8 cellular contexts compared by ENCODE assay signal in the genomic region with DNA sequence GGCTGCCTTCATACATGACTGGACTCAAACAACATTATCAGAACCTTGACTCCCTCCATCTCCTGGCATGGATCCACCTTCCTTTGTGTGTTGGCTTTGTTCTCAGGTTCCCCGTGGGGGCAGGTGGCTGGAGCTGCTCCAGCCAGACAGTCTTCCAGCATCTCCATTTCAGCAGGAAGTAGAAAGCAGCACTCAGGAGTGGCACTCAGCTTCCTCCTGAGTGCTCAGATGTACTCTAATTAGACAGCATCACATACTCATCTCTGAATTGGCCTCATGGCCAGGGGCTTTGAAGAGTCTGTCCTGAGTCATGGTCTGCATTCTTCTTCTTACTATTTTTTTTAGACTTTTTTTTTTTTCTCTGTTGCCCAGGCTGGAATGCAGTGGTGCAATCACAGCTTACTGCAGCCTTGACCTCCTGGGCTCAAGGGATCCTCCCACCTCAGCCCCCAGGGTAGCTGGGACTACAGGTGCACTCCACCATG. TPM values are rescaled to one million over a fixed set of nuclear protein-coding genes. Genes with fewer than 3 reads are reported as not detected.
A peak's percentile ranks its signal among the peaks of the same experiment; 100 is the strongest.
DNase-seq lines count a peak whose midpoint lies in the region; ATAC-seq and TF ChIP-seq lines count a peak whose summit lies in the region.

No MANE protein-coding gene starts in this region.

- ATAC-seq in GM21515 (IDR thresholded peaks at IDR 0.05; ENCODE audit: unreplicated experiment) (no peak), sciatic nerve (no peak)

- peaks cover 1% of the 10 kb centered on the region for H3K79me2 ChIP-seq in trophoblast cell (ENCODE audit: control insufficient read depth, insufficient read depth, low read length, poor library complexity)

- no peak overlapping the region for H4K12ac ChIP-seq in trophoblast cell (ENCODE audit: low read depth, low read length)

- no peak overlapping the region for H2BK120ac ChIP-seq in trophoblast cell (ENCODE audit: insufficient read depth, low read length, poor library complexity)

- WGBS in trophoblast cell (ENCODE audit: extremely low coverage, insufficient coverage, insufficient read length), result no CpG with 5 or more reads among the region's 1 CpG

- peak overlapping the region; percentile 66 for H4K91ac ChIP-seq in trophoblast cell (ENCODE audit: low read depth, low read length)

- TF ChIP-seq POLR2A in breast epithelium (IDR thresholded peaks at IDR 0.05), result no peak

- peak overlapping the region; percentile 54 for H2BK5ac ChIP-seq in trophoblast cell (ENCODE audit: low read depth, low read length, poor library complexity)

- H3K9me3 ChIP-seq in breast epithelium, result no peaks in the 10 kb centered on the region
- H3K9me3 ChIP-seq in trophoblast cell (ENCODE audit: insufficient read depth, low read depth, low read length), result no peaks in the 10 kb centered on the region

- H3K4ac ChIP-seq in trophoblast cell (ENCODE audit: low read depth, low read length), result no peak overlapping the region

- H2BK12ac ChIP-seq in trophoblast cell (ENCODE audit: low read length), result peak overlapping the region; percentile 48

- H3K9ac ChIP-seq in trophoblast cell (ENCODE audit: low read length), result no peak overlapping the region

- H3K36me3 ChIP-seq in breast epithelium, result no peaks in the 10 kb centered on the region
- no peaks in the 10 kb centered on the region for H3K36me3 ChIP-seq in trophoblast cell (ENCODE audit: control insufficient read depth in 1 of 2, insufficient read depth in 2 of 2, low read length in 2 of 2)

- H3K27me3 ChIP-seq in breast epithelium (no peaks in the 10 kb centered on the region), trophoblast cell (ENCODE audit: insufficient read depth, low read length) (no peaks in the 10 kb centered on the region)

- DNase-seq in SHP77 (lab: John Stamatoyannopoulos, UW) (peak; percentile 41 to 52), SHP77 treated with DMSO at 0.1 percent for 48 hours (lab: John Stamatoyannopoulos, UW) (no peak), NCI-H2107 (lab: John Stamatoyannopoulos, UW) (peak; percentile 91), breast epithelium (ENCODE audit: low spot score in 2 of 2) (peak in 1 of 2 donors; percentile 59), trophoblast cell (peak; percentile 84 to 86), coronary artery (ENCODE audit: low spot score) (no peak), sciatic nerve (ENCODE audit: low spot score) (no peak)

- no peak overlapping the region for H3K23ac ChIP-seq in trophoblast cell (ENCODE audit: low read length)

- H2AFZ ChIP-seq in trophoblast cell (ENCODE audit: insufficient read depth, low read length, poor library complexity), result no peak overlapping the region

- no peak overlapping the region for H3K18ac ChIP-seq in trophoblast cell (ENCODE audit: low read length)

- H4K8ac ChIP-seq in trophoblast cell (ENCODE audit: low read depth, low read length), result no peak overlapping the region

- H3K27ac ChIP-seq in breast epithelium (peak overlapping the region; percentile 82), trophoblast cell (ENCODE audit: low read depth, low read length) (peak overlapping the region; percentile 9), coronary artery (no peak overlapping the region)

- TF ChIP-seq CTCF in breast epithelium (IDR thresholded peaks at IDR 0.05) (no peak), coronary artery (IDR thresholded peaks at IDR 0.05) (no peak)

- no peak overlapping the region for H3K14ac ChIP-seq in trophoblast cell (ENCODE audit: low read length)

- no peaks in the 10 kb centered on the region for H3K4me1 ChIP-seq in breast epithelium
- peaks cover 10 to 14% of the 10 kb centered on the region in 2 experiments for H3K4me1 ChIP-seq in trophoblast cell (ENCODE audit: control insufficient read depth in 1 of 2, insufficient read depth in 2 of 2, low read length in 2 of 2)

- H3K4me2 ChIP-seq in trophoblast cell (ENCODE audit: low read length), result no peak overlapping the region

- H3K4me3 ChIP-seq in breast epithelium (no peak overlapping the region), trophoblast cell (ENCODE audit: low read depth, low read length) (no peak overlapping the region), coronary artery (no peak overlapping the region)

- intact Hi-C loops in breast epithelium (cut with DNase I; ENCODE audit: low total_unique reads), result no loop called here
- intact Hi-C loops in sciatic nerve (cut with DNase I), result no loop called here

- no peak overlapping the region for H2AK5ac ChIP-seq in trophoblast cell (ENCODE audit: low read length)

- H3K79me1 ChIP-seq in trophoblast cell (ENCODE audit: low read length), result peaks cover 11% of the 10 kb centered on the region

RNA-seq across cellular contexts. Expression of a gene that starts 27.9 kb away (rescaled TPM):
- total RNA-seq in breast epithelium (not detected), sciatic nerve (not detected)
- polyA plus RNA-seq in trophoblast cell (2013), result not detected in 2 replicates

RNA-seq across cellular contexts. Expression of a gene that starts 45.1 kb away (rescaled TPM):
- 10 to 100 TPM; 19.0 to 49.5 (median 35.7) TPM for total RNA-seq in breast epithelium
- 26.3 and 26.6 TPM in 2 replicates for polyA plus RNA-seq in trophoblast cell (2013)
- total RNA-seq in sciatic nerve, result 19.9 TPM

Comparison
In these comparisons a context has a peak if more than half of its experiments do, and no peak if none do; other contexts are left out.
1. DNase-seq: peak in SHP77 (2 of 2), NCI-H2107 (single experiment) and trophoblast cell (2 of 2); none in SHP77 treated with DMSO at 0.1 percent for 48 hours (single experiment), coronary artery (single experiment) and sciatic nerve (single experiment).
2. H3K27ac ChIP-seq: peak in breast epithelium (2 of 2) and trophoblast cell (single experiment); none in coronary artery (0 of 2).